In the genomic region with DNA sequence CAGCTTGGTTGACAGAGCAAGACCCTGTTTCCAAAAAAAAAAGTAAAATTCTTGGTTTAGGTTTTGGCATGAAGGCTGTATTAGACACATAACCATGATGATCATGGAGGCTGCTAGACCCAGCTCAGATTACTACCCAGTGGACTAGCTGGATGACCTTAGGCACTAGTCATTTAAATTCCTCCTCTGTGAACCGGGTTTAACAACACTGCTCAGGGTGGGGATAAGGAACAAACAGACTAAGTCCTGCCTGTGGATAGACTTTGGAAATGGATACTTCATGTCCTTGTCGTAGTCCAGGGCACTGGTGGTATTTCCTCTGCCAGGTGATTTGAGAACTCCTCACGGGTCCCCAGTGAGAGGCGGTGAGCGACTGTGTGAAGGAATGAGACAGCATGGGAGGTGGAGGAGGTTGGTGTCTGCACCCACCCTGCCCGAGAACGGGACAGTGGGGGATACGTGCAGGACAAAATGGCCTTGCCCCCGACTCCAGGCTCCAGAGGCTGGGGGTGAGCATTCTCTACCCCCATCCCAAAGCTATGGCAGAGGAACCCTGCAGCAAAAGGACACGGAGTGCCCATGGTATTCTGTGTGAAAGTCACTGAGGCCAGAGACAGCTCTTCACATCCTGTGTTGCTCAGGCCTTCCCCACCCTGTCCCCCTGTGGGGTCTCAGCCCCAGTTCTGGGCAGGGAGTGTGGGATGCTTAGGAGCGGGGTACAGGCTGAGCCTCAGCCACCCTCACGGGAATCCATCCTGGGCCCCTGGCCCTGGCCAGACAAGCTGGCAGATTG, we compare ENCODE assay signal across 10 cellular contexts.
DNase-seq lines count a peak whose midpoint lies in the region; ATAC-seq and TF ChIP-seq lines count a peak whose summit lies in the region.
"Had no signal": no experiment of that assay in that cellular context is flagged by ENCODE, and none has a peak within 500 bp of the region (broad histone marks: within the 10 kb centered on the region; RNA-seq: fewer than 3 reads in every experiment).

No MANE protein-coding gene starts in this region.

- H3K27ac ChIP-seq in WERI-Rb-1 (peak overlapping the region; percentile 74), gastroesophageal sphincter (peak overlapping the region in 3 of 4 donors; percentile 63 to 69 (median 69)), thyroid gland (peak overlapping the region; percentile 73 to 92 (median 83)), tibial nerve (peak overlapping the region in 1 of 4 donors; percentile 47)

- peaks cover 0 to 50% (median 28%) of the 10 kb centered on the region in 3 donors for H3K4me1 ChIP-seq in gastroesophageal sphincter
- peaks cover 41 to 65% of the 10 kb centered on the region in 2 donors for H3K4me1 ChIP-seq in thyroid gland
- H3K4me1 ChIP-seq in tibial nerve: peaks cover 0 to 35% (median 6%) of the 10 kb centered on the region in 4 donors

- H3K27me3 ChIP-seq in WERI-Rb-1 (ENCODE audit: insufficient read depth, low read depth, severe bottlenecking): no peaks in the 10 kb centered on the region
- H3K27me3 ChIP-seq in gastroesophageal sphincter: no peaks in the 10 kb centered on the region
- no peaks in the 10 kb centered on the region for H3K27me3 ChIP-seq in thyroid gland
- H3K27me3 ChIP-seq in tibial nerve: no peaks in the 10 kb centered on the region

- H3K4me3 ChIP-seq in WERI-Rb-1 (ENCODE audit: low read depth, low read length) (peak overlapping the region; percentile 4; the same call in 1 of the 2 replicates), gastroesophageal sphincter (no peak overlapping the region), thyroid gland (replicated peaks in 1 of 3) (no peak overlapping the region), tibial nerve (no peak overlapping the region)

- H3K27ac Mint-ChIP-seq in natural killer cell: no peak overlapping the region
- H3K27ac Mint-ChIP-seq: activated naive CD8-positive, alpha-beta T cell treated with anti-CD3 and anti-CD28 coated beads for 36 hours had no signal

- no peaks in the 10 kb centered on the region for H3K9me3 Mint-ChIP-seq in natural killer cell
- H3K9me3 Mint-ChIP-seq: activated naive CD8-positive, alpha-beta T cell treated with anti-CD3 and anti-CD28 coated beads for 36 hours had no signal

- no peaks in the 10 kb centered on the region for H3K36me3 Mint-ChIP-seq in natural killer cell
- H3K36me3 Mint-ChIP-seq: activated naive CD8-positive, alpha-beta T cell treated with anti-CD3 and anti-CD28 coated beads for 36 hours had no signal

- TF ChIP-seq EP300 in gastroesophageal sphincter (IDR thresholded peaks at IDR 0.05) (no peak), tibial nerve (IDR thresholded peaks at IDR 0.05) (no peak)

- TF ChIP-seq CTCF in WERI-Rb-1 (IDR thresholded peaks at IDR 0.05; ENCODE audit: low read depth, low read length): no peak
- TF ChIP-seq CTCF in gastroesophageal sphincter (IDR thresholded peaks at IDR 0.05): no peak
- TF ChIP-seq CTCF in thyroid gland (IDR thresholded peaks at IDR 0.05): no peak
- TF ChIP-seq CTCF in tibial nerve (IDR thresholded peaks at IDR 0.05): no peak
- no peak for TF ChIP-seq CTCF in natural killer cell (IDR thresholded peaks at IDR 0.05)

- no peaks in the 10 kb centered on the region for H3K36me3 ChIP-seq in WERI-Rb-1
- H3K36me3 ChIP-seq in gastroesophageal sphincter: no peaks in the 10 kb centered on the region
- H3K36me3 ChIP-seq in thyroid gland: no peaks in the 10 kb centered on the region
- no peaks in the 10 kb centered on the region for H3K36me3 ChIP-seq in tibial nerve

- intact Hi-C loops in thyroid gland (cut with DNase I): no loop called here
- intact Hi-C loops in natural killer cell (cut with micrococcal nuclease): no loop called here

- no peaks in the 10 kb centered on the region for H3K9me3 ChIP-seq in WERI-Rb-1 (ENCODE audit: severe bottlenecking)
- H3K9me3 ChIP-seq in gastroesophageal sphincter: no peaks in the 10 kb centered on the region
- no peaks in the 10 kb centered on the region for H3K9me3 ChIP-seq in thyroid gland
- no peaks in the 10 kb centered on the region for H3K9me3 ChIP-seq in tibial nerve

- H3K4me1 Mint-ChIP-seq in natural killer cell: peaks cover 7 to 10% of the 10 kb centered on the region in 2 donors

- DNase-seq in WERI-Rb-1 (no peak), myocyte (ENCODE audit: low read depth) (peak; percentile 40), thyroid gland (peak; percentile 68 to 71), NCI-H524 (lab: John Stamatoyannopoulos, UW) (no peak), cerebellar nuclear complex (lab: John Stamatoyannopoulos, UW) (no peak), tibial nerve (ENCODE audit: low spot score in 2 of 2) (no peak), natural killer cell (no peak)
- DNase-seq: activated naive CD8-positive, alpha-beta T cell treated with anti-CD3 and anti-CD28 coated beads for 36 hours; NCI-H1048 had no signal

- ATAC-seq in gastroesophageal sphincter: peak; percentile 19
- ATAC-seq in natural killer cell: no peak

- no peak overlapping the region for H3K4me3 Mint-ChIP-seq in natural killer cell
- H3K4me3 Mint-ChIP-seq: activated naive CD8-positive, alpha-beta T cell treated with anti-CD3 and anti-CD28 coated beads for 36 hours had no signal

- TF ChIP-seq POLR2A in gastroesophageal sphincter (IDR thresholded peaks at IDR 0.05): no peak
- TF ChIP-seq POLR2A in thyroid gland (IDR thresholded peaks at IDR 0.05): no peak
- TF ChIP-seq POLR2A in tibial nerve (IDR thresholded peaks at IDR 0.05): no peak

- WGBS in gastroesophageal sphincter (ENCODE audit: low coverage in 1 of 2), 2 donors: 66 to 71% methylated on average over 3 of the region's 12 CpGs
- WGBS in thyroid gland, 2 donors: 57 to 58% methylated on average over 10 to 12 of the region's 12 CpGs
- 52 to 57% methylated on average over 11 to 12 of the region's 12 CpGs for WGBS in tibial nerve, 2 donors

- H3K27me3 Mint-ChIP-seq in natural killer cell (ENCODE audit: low read depth in 2 of 2): peaks cover 59 to 72% of the 10 kb centered on the region in 2 donors

Comparison
In these comparisons a context has a peak if more than half of its experiments do, and no peak if none do; other contexts are left out.
1. DNase-seq: peak in myocyte (single experiment) and thyroid gland (2 of 2); none in WERI-Rb-1 (single experiment), NCI-H524 (0 of 2), cerebellar nuclear complex (0 of 2), tibial nerve (0 of 2) and natural killer cell (single experiment).